ENCODE assay signal across 8 cellular contexts in the genomic region with DNA sequence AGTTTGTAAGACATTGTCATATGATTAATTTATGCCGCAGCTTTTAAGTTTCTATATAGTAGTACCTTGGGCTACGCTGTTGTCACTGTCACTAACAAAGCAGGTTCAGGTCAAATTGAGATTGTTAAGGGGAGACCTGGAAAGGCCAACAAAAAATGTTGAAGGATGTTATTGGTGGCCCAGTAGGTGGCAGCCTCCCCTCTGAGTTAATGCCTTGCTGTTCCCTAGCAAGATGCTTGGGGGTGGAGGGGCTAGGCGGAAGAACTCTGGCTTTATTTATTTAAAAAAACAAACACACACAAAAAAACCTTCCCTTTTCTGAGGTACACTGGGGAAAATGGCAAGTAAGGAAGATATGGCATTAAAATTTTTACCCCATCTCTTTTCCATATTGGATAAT.
DNase-seq lines count a peak whose midpoint lies in the region; ATAC-seq, FAIRE-seq and TF ChIP-seq lines count a peak whose summit lies in the region.

No MANE protein-coding gene starts in this region.

- H3K4me2 ChIP-seq in HepG2 (ENCODE audit: low read depth, low read length): no peak overlapping the region

- peak; percentile 85 for FAIRE-seq in HepG2 (lab: Jason Lieb, UNC)

- no peak overlapping the region for H3K27ac Mint-ChIP-seq in WTC11
- no peak overlapping the region for H3K27ac Mint-ChIP-seq in stimulated activated naive B cell treated with anti-CD40 and anti-IgM and Interleukin-4, amounts not matched to agents 10 μg/mL and 1 μg/mL and 100 μg/mL, for 72 hours

- ATAC-seq in WTC11 (peak; percentile 95), HepG2 (peak; percentile 86), HG03139 (IDR thresholded peaks at IDR 0.05; ENCODE audit: unreplicated experiment) (no peak)
- ATAC-seq in stimulated activated naive B cell treated with anti-CD40 and anti-IgM and Interleukin-4, amounts not matched to agents 10 μg/mL and 1 μg/mL and 100 μg/mL, for 72 hours (replicated peaks): no peak

- TF ChIP-seq CTCF in AG09319 (IDR thresholded peaks at IDR 0.05; ENCODE audit: low read depth, low read length) (peak; percentile 44), GM13976 (IDR thresholded peaks at IDR 0.05; ENCODE audit: borderline replicate concordance, control extremely low read depth, extremely low read depth, insufficient read depth, missing control alignments) (no peak), WTC11 (IDR thresholded peaks at IDR 0.05) (no peak), HepG2 (CRISPR knock-in tag; IDR thresholded peaks at IDR 0.05) (peak; percentile 71)

- H3K4me3 Mint-ChIP-seq in WTC11: no peak overlapping the region
- no peak overlapping the region for H3K4me3 Mint-ChIP-seq in stimulated activated naive B cell treated with anti-CD40 and anti-IgM and Interleukin-4, amounts not matched to agents 10 μg/mL and 1 μg/mL and 100 μg/mL, for 72 hours

- no peaks in the 10 kb centered on the region for H3K4me1 ChIP-seq in HepG2 (ENCODE audit: insufficient read depth, low read length)

- CTCF ChIA-PET in WTC11 (lab: Charles Lee) (interaction anchor here (0.7 to 1.8 kb wide), 4 partner anchors 19 to 106 kb away, joined by 3 to 7 read pairs (median 5); no protein-coding TSS in a partner anchor), HepG2 (lab: Yijun Ruan, JAX; ENCODE audit: low intra/inter-chr PET ratio, low total read pairs) (interaction anchor here (1.4 to 1.9 kb wide), 2 partner anchors 19 to 788 kb away, joined by 4 to 5 read pairs; no protein-coding TSS in a partner anchor)

- POLR2A ChIA-PET in WTC11 (lab: Charles Lee) (interaction anchor here (0.5 kb wide), 1 partner anchor 215 kb away, joined by 3 read pairs; no protein-coding TSS in a partner anchor), HepG2 (lab: Yijun Ruan, JAX) (no interaction called here)

- H3K4me1 Mint-ChIP-seq in WTC11: peaks cover 17% of the 10 kb centered on the region
- peaks cover 0 to 2% of the 10 kb centered on the region in 2 donors for H3K4me1 Mint-ChIP-seq in stimulated activated naive B cell treated with anti-CD40 and anti-IgM and Interleukin-4, amounts not matched to agents 10 μg/mL and 1 μg/mL and 100 μg/mL, for 72 hours

- H3K9me3 ChIP-seq in HepG2 (ENCODE audit: low read length): no peaks in the 10 kb centered on the region

- H3K36me3 Mint-ChIP-seq in WTC11: no peaks in the 10 kb centered on the region
- no peaks in the 10 kb centered on the region for H3K36me3 Mint-ChIP-seq in stimulated activated naive B cell treated with anti-CD40 and anti-IgM and Interleukin-4, amounts not matched to agents 10 μg/mL and 1 μg/mL and 100 μg/mL, for 72 hours

- H3K27ac ChIP-seq in HepG2 (ENCODE audit: extremely low read length, insufficient read depth, low read length): no peak overlapping the region

- peaks cover 39% of the 10 kb centered on the region for H3K27me3 Mint-ChIP-seq in WTC11 (ENCODE audit: low read depth)
- peaks cover 19 to 20% of the 10 kb centered on the region in 2 donors for H3K27me3 Mint-ChIP-seq in stimulated activated naive B cell treated with anti-CD40 and anti-IgM and Interleukin-4, amounts not matched to agents 10 μg/mL and 1 μg/mL and 100 μg/mL, for 72 hours

- no peak overlapping the region for H3K4me3 ChIP-seq in HepG2 (replicated peaks in 1 of 3; ENCODE audit: insufficient read depth in 1 of 3, low read depth in 2 of 3, low read length in 3 of 3)

- in situ Hi-C loops in GM13976 (cut with MboI; ENCODE audit: low sequenced_read_pairs, unreplicated experiment) (no loop called here), HepG2 (cut with HindIII; ENCODE audit: extremely low pct_ligation_motif_present, low pct_unique_long_range_greater_than_20kb) (no loop called here)

- WGBS in HepG2 (ENCODE audit: low lambda C conversion rate): 7% methylated on average over 3 of the region's 3 CpGs

- H4K20me1 ChIP-seq in HepG2 (ENCODE audit: insufficient read depth, low read length): no peaks in the 10 kb centered on the region

- no peaks in the 10 kb centered on the region for H3K36me3 ChIP-seq in HepG2 (replicated peaks in 1 of 2; ENCODE audit: control insufficient read depth in 1 of 2, insufficient read depth in 2 of 2, low read length in 2 of 2)

- intact Hi-C loops in HepG2 (cut with micrococcal nuclease; ENCODE audit: unreplicated experiment): loop anchor here (1.0 kb wide), 1 partner anchor 788 kb away; no protein-coding TSS in a partner anchor

- TF ChIP-seq EP300 in HepG2 (IDR thresholded peaks at IDR 0.05; ENCODE audit: low read depth in 2 of 2, low read length in 2 of 2) (no peak), HepG2 (CRISPR knock-in tag; IDR thresholded peaks at IDR 0.05; ENCODE audit: borderline replicate concordance) (no peak)

- no peaks in the 10 kb centered on the region for H3K9me3 Mint-ChIP-seq in WTC11
- no peaks in the 10 kb centered on the region for H3K9me3 Mint-ChIP-seq in stimulated activated naive B cell treated with anti-CD40 and anti-IgM and Interleukin-4, amounts not matched to agents 10 μg/mL and 1 μg/mL and 100 μg/mL, for 72 hours

- BruUV-seq in HepG2 (replicated peaks; lab: Mats Ljungman, UMichigan): no TSS peak

- H2AFZ ChIP-seq in HepG2 (ENCODE audit: low read length): no peak overlapping the region

- no peak overlapping the region for H3K9ac ChIP-seq in HepG2 (ENCODE audit: insufficient read depth, low read depth, low read length)

- DNase-seq in AG09319 (ENCODE audit: extremely low read depth, low read depth): no peak
- DNase-seq in GM13976 (ENCODE audit: low spot score): peak; percentile 21
- DNase-seq in NCI-H1436 treated with DMSO at 0.1 percent for 48 hours (lab: John Stamatoyannopoulos, UW): peak; percentile 22
- peak; percentile 59 for DNase-seq in WTC11 (ENCODE audit: low spot score)
- peak; percentile 27 for DNase-seq in HepG2 (ENCODE audit: low spot score)
- no peak for DNase-seq in stimulated activated naive B cell treated with anti-CD40 and anti-IgM and Interleukin-4, amounts not matched to agents 10 μg/mL and 1 μg/mL and 100 μg/mL, for 72 hours
- no peak for DNase-seq in GM19240 (ENCODE audit: insufficient read length, low spot score)

- 0 out of 5 replicates have a peak, but pooled peaks cover 0 to 3% of the 10 kb centered on the region in 2 experiments for H3K27me3 ChIP-seq in HepG2 (ENCODE audit: control insufficient read depth in 1 of 2, insufficient read depth in 2 of 2, low read length in 2 of 2)

- no peaks in the 10 kb centered on the region for H3K79me2 ChIP-seq in HepG2 (ENCODE audit: insufficient read depth, low read length)

- no peak for TF ChIP-seq POLR2A in HepG2 (IDR thresholded peaks at IDR 0.05; ENCODE audit: insufficient read depth in 1 of 2, low read depth in 2 of 2, low read length in 2 of 2)

- TF ChIP-seq RAD21 in HepG2 (CRISPR knock-in tag; IDR thresholded peaks at IDR 0.05): no peak; the same call in 1 of the 2 replicates

TF ChIP-seq in WTC11, 78 proteins besides CTCF, POLR2A, EP300 and RAD21:
- TF ChIP-seq ZNF423 (CRISPR knock-in tag; IDR thresholded peaks at IDR 0.05): peak; percentile 41; the same call in 1 of the 2 replicates
- TF ChIP-seq ZMAT4 (CRISPR knock-in tag; IDR thresholded peaks at IDR 0.05): no peak

TF ChIP-seq in HepG2, 621 proteins besides CTCF, POLR2A, EP300 and RAD21:
- peak; percentile 37; the same call in 1 of the 2 replicates for TF ChIP-seq SMC3 (IDR thresholded peaks at IDR 0.05; ENCODE audit: low read length)
- TF ChIP-seq PAWR (CRISPR knock-in tag; IDR thresholded peaks at IDR 0.05; ENCODE audit: borderline replicate concordance): no peak
- TF ChIP-seq STAG1 (CRISPR knock-in tag; IDR thresholded peaks at IDR 0.05): peak; percentile 69
- 0 out of 2 replicates have a peak, but pooled peaks have one; percentile 25 for TF ChIP-seq ELF3 (CRISPR knock-in tag; IDR thresholded peaks at IDR 0.05)
- TF ChIP-seq E2F1 (CRISPR knock-in tag; IDR thresholded peaks at IDR 0.05): no peak
- TF ChIP-seq, protein P1, sequence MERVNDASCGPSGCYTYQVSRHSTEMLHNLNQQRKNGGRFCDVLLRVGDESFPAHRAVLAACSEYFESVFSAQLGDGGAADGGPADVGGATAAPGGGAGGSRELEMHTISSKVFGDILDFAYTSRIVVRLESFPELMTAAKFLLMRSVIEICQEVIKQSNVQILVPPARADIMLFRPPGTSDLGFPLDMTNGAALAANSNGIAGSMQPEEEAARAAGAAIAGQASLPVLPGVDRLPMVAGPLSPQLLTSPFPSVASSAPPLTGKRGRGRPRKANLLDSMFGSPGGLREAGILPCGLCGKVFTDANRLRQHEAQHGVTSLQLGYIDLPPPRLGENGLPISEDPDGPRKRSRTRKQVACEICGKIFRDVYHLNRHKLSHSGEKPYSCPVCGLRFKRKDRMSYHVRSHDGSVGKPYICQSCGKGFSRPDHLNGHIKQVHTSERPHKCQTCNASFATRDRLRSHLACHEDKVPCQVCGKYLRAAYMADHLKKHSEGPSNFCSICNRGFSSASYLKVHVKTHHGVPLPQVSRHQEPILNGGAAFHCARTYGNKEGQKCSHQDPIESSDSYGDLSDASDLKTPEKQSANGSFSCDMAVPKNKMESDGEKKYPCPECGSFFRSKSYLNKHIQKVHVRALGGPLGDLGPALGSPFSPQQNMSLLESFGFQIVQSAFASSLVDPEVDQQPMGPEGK (CRISPR knock-in tag; IDR thresholded peaks at IDR 0.05): peak; percentile 16; the same call in 1 of the 2 replicates
TF ChIP-seq in HepG2: peak in this region for 4.

Comparison
In these comparisons a context has a peak if more than half of its experiments do, and no peak if none do; other contexts are left out.
1. DNase-seq: peak in GM13976 (single experiment), NCI-H1436 treated with DMSO at 0.1 percent for 48 hours (single experiment), WTC11 (single experiment) and HepG2 (single experiment); none in AG09319 (single experiment), stimulated activated naive B cell treated with anti-CD40 and anti-IgM and Interleukin-4, amounts not matched to agents 10 μg/mL and 1 μg/mL and 100 μg/mL, for 72 hours (single experiment) and GM19240 (single experiment).
2. CTCF ChIP-seq: peak in AG09319 (single experiment) and HepG2 (single experiment); none in GM13976 (single experiment) and WTC11 (single experiment).
3. ATAC-seq: peak in WTC11 (single experiment) and HepG2 (single experiment); none in stimulated activated naive B cell treated with anti-CD40 and anti-IgM and Interleukin-4, amounts not matched to agents 10 μg/mL and 1 μg/mL and 100 μg/mL, for 72 hours (0 of 2) and HG03139 (single experiment).